ENCODE assay signal across 20 cellular contexts in the genomic region with DNA sequence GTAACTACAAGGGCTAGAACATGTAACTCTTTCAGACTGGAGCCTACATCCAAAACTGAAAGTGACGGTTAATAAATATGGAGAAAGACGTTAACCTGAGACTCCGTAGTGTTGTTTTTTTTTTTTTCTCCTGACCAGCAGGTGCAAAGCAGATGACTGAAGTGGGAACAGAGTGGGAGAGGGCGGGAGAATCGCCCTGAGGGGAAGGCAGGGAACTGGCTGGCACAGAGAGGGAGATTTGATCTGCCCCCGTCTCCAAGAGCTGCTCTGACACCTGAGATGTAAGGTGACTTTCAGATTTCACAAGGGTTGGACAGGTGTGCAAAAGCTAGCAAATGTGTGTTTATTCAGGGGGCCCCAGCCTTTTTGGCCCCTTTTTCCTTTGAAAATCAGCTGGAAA.
DNase-seq lines count a peak whose midpoint lies in the region; ATAC-seq and TF ChIP-seq lines count a peak whose summit lies in the region.
"Had no signal": no experiment of that assay in that cellular context is flagged by ENCODE, and none has a peak within 500 bp of the region (broad histone marks: within the 10 kb centered on the region; RNA-seq: fewer than 3 reads in every experiment).

No MANE protein-coding gene starts in this region.

- H3K9me3 ChIP-seq in mucosa of descending colon, result no peaks in the 10 kb centered on the region
- H3K9me3 ChIP-seq: adrenal gland, Caco-2, tibial nerve had no signal

- no peak for ATAC-seq in mucosa of descending colon
- ATAC-seq in stimulated activated memory B cell treated with anti-CD40 and anti-IgM and Interleukin-4, amounts not matched to agents 10 μg/mL and 1 μg/mL and 100 μg/mL, for 72 hours, result no peak
- ATAC-seq: left lobe of liver, natural killer cell had no signal

- no peaks in the 10 kb centered on the region for H3K9me3 Mint-ChIP-seq in nephron progenitor cell
- peaks cover 4% of the 10 kb centered on the region for H3K9me3 Mint-ChIP-seq in stimulated activated memory B cell treated with anti-CD40 and anti-IgM and Interleukin-4, amounts not matched to agents 10 μg/mL and 1 μg/mL and 100 μg/mL, for 72 hours
- H3K9me3 Mint-ChIP-seq: activated B cell treated with CpG ODN at 0.5 μM for 24 hours; activated CD4-positive, alpha-beta memory T cell treated with anti-CD3 and anti-CD28 coated beads for 36 hours; natural killer cell; stimulated activated naive CD8-positive, alpha-beta T cell treated with anti-CD3 and anti-CD28 coated beads, Interleukin-15, Interleukin-2, amounts not matched to agents 100 ng/mL and 50 ng/mL, for 24 hours had no signal

- peaks cover 39% of the 10 kb centered on the region for H3K36me3 Mint-ChIP-seq in nephron progenitor cell (ENCODE audit: low read depth)
- no peaks in the 10 kb centered on the region for H3K36me3 Mint-ChIP-seq in stimulated activated memory B cell treated with anti-CD40 and anti-IgM and Interleukin-4, amounts not matched to agents 10 μg/mL and 1 μg/mL and 100 μg/mL, for 72 hours
- H3K36me3 Mint-ChIP-seq: activated CD4-positive, alpha-beta memory T cell treated with anti-CD3 and anti-CD28 coated beads for 36 hours; natural killer cell had no signal

- H3K27me3 Mint-ChIP-seq in nephron progenitor cell (ENCODE audit: low read depth, poor library complexity), result no peaks in the 10 kb centered on the region
- H3K27me3 Mint-ChIP-seq in stimulated activated memory B cell treated with anti-CD40 and anti-IgM and Interleukin-4, amounts not matched to agents 10 μg/mL and 1 μg/mL and 100 μg/mL, for 72 hours, result peaks cover 18% of the 10 kb centered on the region

- DNase-seq in DMS79 treated with DMSO at 0.1 percent for 48 hours (lab: John Stamatoyannopoulos, UW) (peak; percentile 22), NCI-H1436 treated with DMSO at 0.1 percent for 48 hours (lab: John Stamatoyannopoulos, UW) (peak; percentile 34), NCI-H345 treated with DMSO at 0.1 percent for 48 hours (lab: John Stamatoyannopoulos, UW; ENCODE audit: unreplicated experiment) (peak; percentile 44), nephron progenitor cell (no peak), mucosa of descending colon (no peak), activated T-cell treated with anti-CD3 and anti-CD28 coated beads for 4 hours (no peak)
- DNase-seq: activated B cell treated with CpG ODN at 0.5 μM for 24 hours; activated CD4-positive, alpha-beta memory T cell treated with anti-CD3 and anti-CD28 coated beads for 36 hours; activated gamma-delta T cell treated with Interleukin-2 at 50 U/mL for 16 hours; adrenal gland; Caco-2; cortex of kidney; natural killer cell; NCI-H1930; small intestine; T1000 had no signal

- no peak overlapping the region for H3K4me3 Mint-ChIP-seq in nephron progenitor cell
- H3K4me3 Mint-ChIP-seq in stimulated activated memory B cell treated with anti-CD40 and anti-IgM and Interleukin-4, amounts not matched to agents 10 μg/mL and 1 μg/mL and 100 μg/mL, for 72 hours, result no peak overlapping the region
- H3K4me3 Mint-ChIP-seq: activated B cell treated with CpG ODN at 0.5 μM for 24 hours; activated CD4-positive, alpha-beta memory T cell treated with anti-CD3 and anti-CD28 coated beads for 36 hours; natural killer cell; stimulated activated naive CD8-positive, alpha-beta T cell treated with anti-CD3 and anti-CD28 coated beads, Interleukin-15, Interleukin-2, amounts not matched to agents 100 ng/mL and 50 ng/mL, for 24 hours had no signal

- H3K4me1 ChIP-seq in mucosa of descending colon (ENCODE audit: low read depth), result no peaks in the 10 kb centered on the region
- H3K4me1 ChIP-seq: adrenal gland had no signal

- TF ChIP-seq CTCF in nephron progenitor cell (IDR thresholded peaks at IDR 0.05), result no peak
- TF ChIP-seq CTCF in mucosa of descending colon (IDR thresholded peaks at IDR 0.05), result no peak

- H3K4me3 ChIP-seq in mucosa of descending colon, result no peak overlapping the region
- H3K4me3 ChIP-seq: adrenal gland, tibial nerve had no signal

- H3K36me3 ChIP-seq in mucosa of descending colon (ENCODE audit: low read depth), result no peaks in the 10 kb centered on the region
- H3K36me3 ChIP-seq: adrenal gland, tibial nerve had no signal

- peaks cover 27% of the 10 kb centered on the region for H3K4me1 Mint-ChIP-seq in nephron progenitor cell
- no peaks in the 10 kb centered on the region for H3K4me1 Mint-ChIP-seq in stimulated activated memory B cell treated with anti-CD40 and anti-IgM and Interleukin-4, amounts not matched to agents 10 μg/mL and 1 μg/mL and 100 μg/mL, for 72 hours
- H3K4me1 Mint-ChIP-seq: activated B cell treated with CpG ODN at 0.5 μM for 24 hours had no signal

- H3K27ac Mint-ChIP-seq in nephron progenitor cell, result peak overlapping the region; percentile 55
- H3K27ac Mint-ChIP-seq in stimulated activated memory B cell treated with anti-CD40 and anti-IgM and Interleukin-4, amounts not matched to agents 10 μg/mL and 1 μg/mL and 100 μg/mL, for 72 hours, result no peak overlapping the region
- H3K27ac Mint-ChIP-seq: activated B cell treated with CpG ODN at 0.5 μM for 24 hours; activated CD4-positive, alpha-beta memory T cell treated with anti-CD3 and anti-CD28 coated beads for 36 hours; natural killer cell; stimulated activated naive CD8-positive, alpha-beta T cell treated with anti-CD3 and anti-CD28 coated beads, Interleukin-15, Interleukin-2, amounts not matched to agents 100 ng/mL and 50 ng/mL, for 24 hours had no signal

- intact Hi-C loops in mucosa of descending colon (cut with DNase I, micrococcal nuclease), result no loop called here

Comparison
In these comparisons a context has a peak if more than half of its experiments do, and no peak if none do; other contexts are left out.
1. DNase-seq: peak in DMS79 treated with DMSO at 0.1 percent for 48 hours (single experiment), NCI-H1436 treated with DMSO at 0.1 percent for 48 hours (single experiment) and NCI-H345 treated with DMSO at 0.1 percent for 48 hours (single experiment); none in nephron progenitor cell (single experiment), mucosa of descending colon (0 of 3) and activated T-cell treated with anti-CD3 and anti-CD28 coated beads for 4 hours (single experiment).